ENCODE assay signal across 25 cellular contexts in the genomic region with DNA sequence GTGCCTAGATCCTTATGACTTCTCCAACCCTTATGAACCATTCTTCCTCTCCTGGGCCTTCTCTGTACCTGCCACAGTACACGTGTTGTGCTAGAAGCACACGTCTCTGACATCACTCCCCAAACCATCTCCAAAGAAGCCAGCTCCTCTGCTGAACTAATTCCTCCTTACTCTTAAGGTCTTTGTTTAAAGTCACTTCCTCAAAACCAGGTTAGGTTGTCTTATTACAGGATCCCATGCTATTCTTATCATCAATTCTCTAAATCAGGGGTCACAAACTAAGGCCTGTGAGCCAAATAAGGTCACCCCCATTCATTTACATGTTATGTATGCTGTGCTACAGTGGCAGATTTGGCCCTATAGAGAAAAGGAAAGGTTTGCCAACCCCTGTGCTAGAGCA. TPM values are rescaled to one million over a fixed set of nuclear protein-coding genes. Genes with fewer than 3 reads are reported as not detected.
DNase-seq lines count a peak whose midpoint lies in the region; ATAC-seq and TF ChIP-seq lines count a peak whose summit lies in the region.
"Had no signal": no experiment of that assay in that cellular context is flagged by ENCODE, and none has a peak within 500 bp of the region (broad histone marks: within the 10 kb centered on the region; RNA-seq: fewer than 3 reads in every experiment).

No MANE protein-coding gene starts in this region.

- no TSS peak for BruUV-seq in IMR-90 (replicated peaks; lab: Mats Ljungman, UMichigan)

- no peak overlapping the region for H3K27ac ChIP-seq in IMR-90 (ENCODE audit: insufficient read depth, low read length)
- H3K27ac ChIP-seq: ascending aorta, BLaER1, gastrocnemius medialis, SK-N-MC had no signal

- no peak overlapping the region for H2BK20ac ChIP-seq in IMR-90 (ENCODE audit: low read depth, low read length)

- dilution Hi-C loops in IMR-90 (cut with HindIII; ENCODE audit: low sequenced_read_pairs, unreplicated experiment) = no loop called here

- no peak for TF ChIP-seq POLR2A in IMR-90 (IDR thresholded peaks at IDR 0.05; ENCODE audit: low read depth, low read length)

- H3K14ac ChIP-seq in IMR-90 (replicated peaks; ENCODE audit: low read depth, low read length) = no peak overlapping the region

- no peak overlapping the region for H4K91ac ChIP-seq in IMR-90 (ENCODE audit: insufficient read depth, low read depth, low read length)

- TF ChIP-seq CTCF in IMR-90 (conservative IDR thresholded peaks at IDR 0.05; ENCODE audit: low read depth, low read length) (no peak), neural crest cell (conservative IDR thresholded peaks at IDR 0.05) (no peak), GM20000 (IDR thresholded peaks at IDR 0.05; ENCODE audit: extremely low read depth, missing control alignments) (no peak)

- H3K9ac ChIP-seq in IMR-90 (ENCODE audit: low read depth, low read length) = no peak overlapping the region
- H3K9ac ChIP-seq: BLaER1 had no signal

- no peak overlapping the region for H3K18ac ChIP-seq in IMR-90 (ENCODE audit: low read depth, low read length)

- H4K5ac ChIP-seq in IMR-90 (ENCODE audit: low read depth, low read length) = no peak overlapping the region

- CTCF ChIA-PET in IMR-90 (lab: Yijun Ruan, JAX) = interaction anchor here (0.6 kb wide), 1 partner anchor 12 kb away, joined by 7 read pairs; no protein-coding TSS in a partner anchor

- POLR2A ChIA-PET in IMR-90 (lab: Charles Lee; ENCODE audit: unreplicated experiment) = no interaction called here

- peaks cover 57% of the 10 kb centered on the region for H4K20me1 ChIP-seq in IMR-90 (ENCODE audit: insufficient read depth, low read length)

- peaks cover 18% of the 10 kb centered on the region for H3K36me3 ChIP-seq in IMR-90 (ENCODE audit: control insufficient read depth, insufficient read depth, low read length)

- peaks cover 20 to 73% of the 10 kb centered on the region in 2 experiments for H3K79me1 ChIP-seq in IMR-90 (ENCODE audit: low read depth in 1 of 2, low read length in 2 of 2)

- H3K9me3 Mint-ChIP-seq in activated naive CD8-positive, alpha-beta T cell (ENCODE audit: low read depth) = no peaks in the 10 kb centered on the region
- H3K9me3 Mint-ChIP-seq in activated naive CD8-positive, alpha-beta T cell treated with anti-CD3 and anti-CD28 coated beads for 36 hours = no peaks in the 10 kb centered on the region
- H3K9me3 Mint-ChIP-seq in activated T-helper 17 cell treated with anti-CD3 and anti-CD28 coated beads, Interleukin-2, amount 50 U/mL, for 72 hours = no peaks in the 10 kb centered on the region
- no peaks in the 10 kb centered on the region for H3K9me3 Mint-ChIP-seq in neural crest cell
- H3K9me3 Mint-ChIP-seq: activated T-helper 1 cell treated with anti-CD3 and anti-CD28 coated beads, Interleukin-12 subunit alpha, Interleukin-12 subunit beta, Interleukin-2, Interleukin-4 antibody, amounts not matched to agents 30 ng/mL and 10 ng/mL and 1 ng/mL, durations not matched to agents 14 hours and 24 hours and 36 hours; stimulated activated memory B cell treated with anti-CD40 and anti-IgM and Interleukin-4, amounts not matched to agents 10 μg/mL and 1 μg/mL and 100 μg/mL, for 72 hours had no signal

- H3K4ac ChIP-seq in IMR-90 (ENCODE audit: low read depth, low read length) = no peak overlapping the region

- H3K56ac ChIP-seq in IMR-90 (ENCODE audit: extremely low read depth, insufficient read depth, low read length) = no peak overlapping the region

- in situ Hi-C loops in IMR-90 (cut with MboI; ENCODE audit: low sequenced_read_pairs) = no loop called here

- H2AK5ac ChIP-seq in IMR-90 (ENCODE audit: low read depth, low read length) = no peak overlapping the region

- H3K4me1 Mint-ChIP-seq in activated naive CD8-positive, alpha-beta T cell (ENCODE audit: low read depth) = peaks cover 56% of the 10 kb centered on the region
- H3K4me1 Mint-ChIP-seq in activated naive CD8-positive, alpha-beta T cell treated with anti-CD3 and anti-CD28 coated beads for 36 hours = peaks cover 42% of the 10 kb centered on the region
- H3K4me1 Mint-ChIP-seq in activated T-helper 17 cell treated with anti-CD3 and anti-CD28 coated beads, Interleukin-2, amount 50 U/mL, for 72 hours = peaks cover 42% of the 10 kb centered on the region
- peaks cover 47% of the 10 kb centered on the region for H3K4me1 Mint-ChIP-seq in neural crest cell

- H3K27me3 Mint-ChIP-seq in activated naive CD8-positive, alpha-beta T cell = no peaks in the 10 kb centered on the region
- no peaks in the 10 kb centered on the region for H3K27me3 Mint-ChIP-seq in activated naive CD8-positive, alpha-beta T cell treated with anti-CD3 and anti-CD28 coated beads for 36 hours
- H3K27me3 Mint-ChIP-seq in activated T-helper 17 cell treated with anti-CD3 and anti-CD28 coated beads, Interleukin-2, amount 50 U/mL, for 72 hours = no peaks in the 10 kb centered on the region
- H3K27me3 Mint-ChIP-seq in neural crest cell (ENCODE audit: low read depth) = no peaks in the 10 kb centered on the region
- H3K27me3 Mint-ChIP-seq: activated CD4-positive, alpha-beta T cell treated with anti-CD3 and anti-CD28 coated beads for 36 hours; stimulated activated memory B cell treated with anti-CD40 and anti-IgM and Interleukin-4, amounts not matched to agents 10 μg/mL and 1 μg/mL and 100 μg/mL, for 72 hours had no signal

- peak overlapping the region; percentile 51 for H3K27ac Mint-ChIP-seq in activated naive CD8-positive, alpha-beta T cell
- H3K27ac Mint-ChIP-seq in activated naive CD8-positive, alpha-beta T cell treated with anti-CD3 and anti-CD28 coated beads for 36 hours = no peak overlapping the region
- peak overlapping the region; percentile 15 for H3K27ac Mint-ChIP-seq in activated T-helper 17 cell treated with anti-CD3 and anti-CD28 coated beads, Interleukin-2, amount 50 U/mL, for 72 hours
- H3K27ac Mint-ChIP-seq in neural crest cell (ENCODE audit: unreplicated experiment) = peak overlapping the region; percentile 90
- H3K27ac Mint-ChIP-seq: activated CD4-positive, alpha-beta T cell treated with anti-CD3 and anti-CD28 coated beads for 36 hours; activated T-helper 1 cell treated with anti-CD3 and anti-CD28 coated beads, Interleukin-12 subunit alpha, Interleukin-12 subunit beta, Interleukin-2, Interleukin-4 antibody, amounts not matched to agents 30 ng/mL and 10 ng/mL and 1 ng/mL, durations not matched to agents 14 hours and 24 hours and 36 hours; GM23338; stimulated activated memory B cell treated with anti-CD40 and anti-IgM and Interleukin-4, amounts not matched to agents 10 μg/mL and 1 μg/mL and 100 μg/mL, for 72 hours had no signal

- no peak overlapping the region for H2AFZ ChIP-seq in IMR-90 (replicated peaks; ENCODE audit: low read length, poor library complexity)
- H2AFZ ChIP-seq: GM23338 had no signal

- H2BK5ac ChIP-seq in IMR-90 (ENCODE audit: low read depth, low read length, poor library complexity, severe bottlenecking) = no peak overlapping the region

- peak overlapping the region; percentile 9 for H3K4me3 Mint-ChIP-seq in activated naive CD8-positive, alpha-beta T cell
- H3K4me3 Mint-ChIP-seq in activated naive CD8-positive, alpha-beta T cell treated with anti-CD3 and anti-CD28 coated beads for 36 hours = no peak overlapping the region
- H3K4me3 Mint-ChIP-seq in activated T-helper 17 cell treated with anti-CD3 and anti-CD28 coated beads, Interleukin-2, amount 50 U/mL, for 72 hours = peak overlapping the region; percentile 9
- H3K4me3 Mint-ChIP-seq in neural crest cell = peak overlapping the region; percentile 42
- H3K4me3 Mint-ChIP-seq: activated CD4-positive, alpha-beta T cell treated with anti-CD3 and anti-CD28 coated beads for 36 hours; activated T-helper 1 cell treated with anti-CD3 and anti-CD28 coated beads, Interleukin-12 subunit alpha, Interleukin-12 subunit beta, Interleukin-2, Interleukin-4 antibody, amounts not matched to agents 30 ng/mL and 10 ng/mL and 1 ng/mL, durations not matched to agents 14 hours and 24 hours and 36 hours; GM23338; stimulated activated memory B cell treated with anti-CD40 and anti-IgM and Interleukin-4, amounts not matched to agents 10 μg/mL and 1 μg/mL and 100 μg/mL, for 72 hours had no signal

- no peak for DNase-seq in activated naive CD8-positive, alpha-beta T cell treated with anti-CD3 and anti-CD28 coated beads for 36 hours
- no peak for DNase-seq in IMR-90
- no peak for DNase-seq in neural crest cell (ENCODE audit: low read depth, low spot score)
- no peak for DNase-seq in SK-N-DZ (ENCODE audit: low spot score)
- no peak for DNase-seq in GM20000 (ENCODE audit: low spot score)
- DNase-seq in cardiac septum (ENCODE audit: low spot score) = no peak
- DNase-seq: activated CD4-positive, alpha-beta T cell treated with anti-CD3 and anti-CD28 coated beads for 36 hours; activated naive CD4-positive, alpha-beta T cell treated with anti-CD3 and anti-CD28 coated beads, Interleukin-2, amount 50 U/mL, for 16 hours; central memory CD4-positive, alpha-beta T cell; dermis blood vessel endothelial cell; gastrocnemius medialis; left cardiac atrium; NCI-H446 treated with DMSO at 0.1 percent for 48 hours; NCI-H82; occipital lobe; RPMI8226; stimulated activated CD4-positive, alpha-beta T cell treated with anti-CD3 and anti-CD28 coated beads, Interleukin-4, amount 100 ng/mL, for 4 hours had no signal

- no peak overlapping the region for H2AK9ac ChIP-seq in IMR-90 (replicated peaks; ENCODE audit: low read depth, low read length, poor library complexity)

- no peak overlapping the region for H3K4me2 ChIP-seq in IMR-90 (ENCODE audit: low read depth, low read length)
- H3K4me2 ChIP-seq: BLaER1, GM23338 had no signal

- 90% methylated on average over 2 of the region's 2 CpGs; no CpG with 5 or more reads in 1 of the 2 experiments for WGBS in IMR-90 (ENCODE audit: extremely low coverage in 2 of 2, insufficient read length in 1 of 2), 2 experiments

- no peaks in the 10 kb centered on the region; the same call in 1 of the 2 replicates for H3K4me1 ChIP-seq in IMR-90 (ENCODE audit: control insufficient read depth, insufficient read depth, low read length)

- no peak overlapping the region for H4K8ac ChIP-seq in IMR-90 (ENCODE audit: low read depth in 2 of 2, low read length in 2 of 2)

- peak overlapping the region; percentile 45; the same call in 1 of the 2 replicates for H3K23ac ChIP-seq in IMR-90 (ENCODE audit: low read depth, low read length)

- no peak overlapping the region for H2BK120ac ChIP-seq in IMR-90 (ENCODE audit: low read depth, low read length)

- H2BK15ac ChIP-seq in IMR-90 (ENCODE audit: low read depth, low read length) = no peak overlapping the region

- H3K9me3 ChIP-seq in IMR-90 (ENCODE audit: control insufficient read depth, insufficient read depth, low read length) = no peaks in the 10 kb centered on the region
- H3K9me3 ChIP-seq: ascending aorta, BLaER1, gastrocnemius medialis had no signal

- peaks cover 9% of the 10 kb centered on the region for H3K9me1 ChIP-seq in IMR-90 (ENCODE audit: insufficient read depth, low read length)

- ATAC-seq in IMR-90 (ENCODE audit: low read depth) = no peak
- ATAC-seq in activated T-helper 17 cell treated with anti-CD3 and anti-CD28 coated beads, Interleukin-2, amount 50 U/mL, for 72 hours (replicated peaks) = no peak
- ATAC-seq: activated CD4-positive, alpha-beta T cell treated with anti-CD3 and anti-CD28 coated beads for 36 hours; gastrocnemius medialis; GM23338; left cardiac atrium; stimulated activated memory B cell treated with anti-CD40 and anti-IgM and Interleukin-4, amounts not matched to agents 10 μg/mL and 1 μg/mL and 100 μg/mL, for 72 hours had no signal

- no peaks in the 10 kb centered on the region for H3K27me3 ChIP-seq in IMR-90 (ENCODE audit: control insufficient read depth, insufficient read depth, low read length)
- H3K27me3 ChIP-seq: ascending aorta, BLaER1, gastrocnemius medialis had no signal

- intact Hi-C loops in IMR-90 (cut with micrococcal nuclease) (no loop called here), cardiac septum (cut with DNase I) (no loop called here)

- peaks cover 5% of the 10 kb centered on the region for H3K36me3 Mint-ChIP-seq in activated naive CD8-positive, alpha-beta T cell
- H3K36me3 Mint-ChIP-seq in activated naive CD8-positive, alpha-beta T cell treated with anti-CD3 and anti-CD28 coated beads for 36 hours = peaks cover 27% of the 10 kb centered on the region
- H3K36me3 Mint-ChIP-seq in activated T-helper 17 cell treated with anti-CD3 and anti-CD28 coated beads, Interleukin-2, amount 50 U/mL, for 72 hours (ENCODE audit: low read depth) = peaks cover 79% of the 10 kb centered on the region
- peaks cover 11% of the 10 kb centered on the region for H3K36me3 Mint-ChIP-seq in neural crest cell (ENCODE audit: low read depth)

- H3K4me3 ChIP-seq in IMR-90 (ENCODE audit: insufficient read depth, low read depth, low read length) = no peak overlapping the region
- H3K4me3 ChIP-seq: ascending aorta, BLaER1, gastrocnemius medialis, GM23338, SK-N-MC had no signal

- TF ChIP-seq RAD21 in IMR-90 (IDR thresholded peaks at IDR 0.05; ENCODE audit: low read length) = no peak

RNA-seq across cellular contexts. Expression of a gene that starts 4.0 kb away (rescaled TPM):
- total RNA-seq in activated naive CD8-positive, alpha-beta T cell treated with anti-CD3 and anti-CD28 coated beads for 36 hours = 10 to 100 TPM; 77.0 to 77.9 TPM
- total RNA-seq in IMR-90 (2012; rRNA removed) = 44.8 and 45.0 TPM in 2 replicates
- polyA plus RNA-seq in IMR-90 (2012; rRNA removed) = 40.0 and 41.4 TPM in 2 replicates
- polyA plus RNA-seq in IMR-90 (2012; cell fraction: cytosol; rRNA removed) = 18.2 and 20.2 TPM in 2 replicates
- polyA plus RNA-seq in IMR-90 (2012; cell fraction: nucleus; rRNA removed; ENCODE audit: low replicate concordance) = 66.1 and 72.1 TPM in 2 replicates
- total RNA-seq in activated T-helper 17 cell treated with anti-CD3 and anti-CD28 coated beads, Interleukin-2, amount 50 U/mL, for 72 hours = 10 to 100 TPM; 80.2 to 89.1 TPM
- total RNA-seq in neural crest cell = 70.0 and 72.2 TPM in 2 replicates
- polyA plus RNA-seq in SK-N-DZ (2014; cell fraction: cytosol; rRNA removed) = 29.4 and 35.0 TPM in 2 replicates
- polyA plus RNA-seq in SK-N-DZ (2014; cell fraction: nucleus; rRNA removed) = 31.7 and 70.7 TPM in 2 replicates
- total RNA-seq in cardiac septum = 48.4 TPM

RNA-seq across cellular contexts. Expression of a gene that starts 4.3 kb away (rescaled TPM):
- total RNA-seq in activated naive CD8-positive, alpha-beta T cell treated with anti-CD3 and anti-CD28 coated beads for 36 hours = 10 to 100 TPM; 36.8 to 37.2 TPM
- total RNA-seq in IMR-90 (2012; rRNA removed) (79.2 and 81.7 TPM in 2 replicates), neural crest cell (47.4 and 48.2 TPM in 2 replicates), cardiac septum (26.6 TPM)
- 76.0 and 80.8 TPM in 2 replicates for polyA plus RNA-seq in IMR-90 (2012; rRNA removed)
- 67.2 and 90.4 TPM in 2 replicates for polyA plus RNA-seq in IMR-90 (2012; cell fraction: cytosol; rRNA removed)
- 22.7 and 43.7 TPM in 2 replicates for polyA plus RNA-seq in IMR-90 (2012; cell fraction: nucleus; rRNA removed; ENCODE audit: low replicate concordance)
- 10 to 100 TPM; 48.3 to 48.6 TPM for total RNA-seq in activated T-helper 17 cell treated with anti-CD3 and anti-CD28 coated beads, Interleukin-2, amount 50 U/mL, for 72 hours
- 85.7 and 91.8 TPM in 2 replicates for polyA plus RNA-seq in SK-N-DZ (2014; cell fraction: cytosol; rRNA removed)
- polyA plus RNA-seq in SK-N-DZ (2014; cell fraction: nucleus; rRNA removed) = 59.8 and 60.7 TPM in 2 replicates

RNA-seq across cellular contexts. Expression of a gene that starts 21.0 kb away (rescaled TPM):
- 100 to 1,000 TPM; 174 to 180 TPM for total RNA-seq in activated naive CD8-positive, alpha-beta T cell treated with anti-CD3 and anti-CD28 coated beads for 36 hours
- total RNA-seq in IMR-90 (2012; rRNA removed) = 146 and 174 TPM in 2 replicates
- 42.3 and 49.0 TPM in 2 replicates for polyA plus RNA-seq in IMR-90 (2012; rRNA removed)
- polyA plus RNA-seq in IMR-90 (2012; cell fraction: cytosol; rRNA removed) = 20.3 and 23.3 TPM in 2 replicates
- 54.4 and 79.1 TPM in 2 replicates for polyA plus RNA-seq in IMR-90 (2012; cell fraction: nucleus; rRNA removed; ENCODE audit: low replicate concordance)
- total RNA-seq in activated T-helper 17 cell treated with anti-CD3 and anti-CD28 coated beads, Interleukin-2, amount 50 U/mL, for 72 hours = 100 to 1,000 TPM; 134 to 226 TPM
- total RNA-seq in neural crest cell = 175 and 191 TPM in 2 replicates
- 58.7 and 83.5 TPM in 2 replicates for polyA plus RNA-seq in SK-N-DZ (2014; cell fraction: cytosol; rRNA removed)
- 173 and 215 TPM in 2 replicates for polyA plus RNA-seq in SK-N-DZ (2014; cell fraction: nucleus; rRNA removed)
- 70.4 TPM for total RNA-seq in cardiac septum

RNA-seq across cellular contexts. Expression of a gene that starts 45.7 kb away (rescaled TPM):
- total RNA-seq in activated naive CD8-positive, alpha-beta T cell treated with anti-CD3 and anti-CD28 coated beads for 36 hours = 1 to 10 TPM; 3.1 to 3.9 TPM
- 0.28 and 0.36 TPM in 2 replicates for total RNA-seq in IMR-90 (2012; rRNA removed)
- 1.7 and 3.0 TPM in 2 replicates for polyA plus RNA-seq in IMR-90 (2012; rRNA removed)
- polyA plus RNA-seq in IMR-90 (2012; cell fraction: cytosol; rRNA removed) = 1.4 and 1.6 TPM in 2 replicates
- 14.3 and 16.5 TPM in 2 replicates for polyA plus RNA-seq in IMR-90 (2012; cell fraction: nucleus; rRNA removed; ENCODE audit: low replicate concordance)
- 10 to 100 TPM in 1 of 2 donors, 1 to 10 TPM in 1; 4.4 to 12.4 TPM for total RNA-seq in activated T-helper 17 cell treated with anti-CD3 and anti-CD28 coated beads, Interleukin-2, amount 50 U/mL, for 72 hours
- 11.7 and 12.5 TPM in 2 replicates for total RNA-seq in neural crest cell
- polyA plus RNA-seq in SK-N-DZ (2014; cell fraction: cytosol; rRNA removed) = 7.0 and 13.4 TPM in 2 replicates
- polyA plus RNA-seq in SK-N-DZ (2014; cell fraction: nucleus; rRNA removed) = 35.6 and 40.0 TPM in 2 replicates
- 2.0 TPM for total RNA-seq in cardiac septum

RNA-seq across cellular contexts. Expression of a gene that starts 51.7 kb away (rescaled TPM):
- total RNA-seq in activated naive CD8-positive, alpha-beta T cell treated with anti-CD3 and anti-CD28 coated beads for 36 hours = 1 to 10 TPM; 7.6 to 8.2 TPM
- total RNA-seq in IMR-90 (2012; rRNA removed) = 304 and 351 TPM in 2 replicates
- 374 and 387 TPM in 2 replicates for polyA plus RNA-seq in IMR-90 (2012; rRNA removed)
- polyA plus RNA-seq in IMR-90 (2012; cell fraction: cytosol; rRNA removed) = 274 and 575 TPM in 2 replicates
- polyA plus RNA-seq in IMR-90 (2012; cell fraction: nucleus; rRNA removed; ENCODE audit: low replicate concordance) = 417 and 521 TPM in 2 replicates
- 10 to 100 TPM in 1 of 2 donors, 1 to 10 TPM in 1; 4.1 to 22.4 TPM for total RNA-seq in activated T-helper 17 cell treated with anti-CD3 and anti-CD28 coated beads, Interleukin-2, amount 50 U/mL, for 72 hours
- total RNA-seq in neural crest cell = 83.5 and 87.4 TPM in 2 replicates
- polyA plus RNA-seq in SK-N-DZ (2014; cell fraction: cytosol; rRNA removed) = 50.8 and 51.5 TPM in 2 replicates
- polyA plus RNA-seq in SK-N-DZ (2014; cell fraction: nucleus; rRNA removed) = 124 and 148 TPM in 2 replicates
- total RNA-seq in cardiac septum = 15.3 TPM
